ENCODE assay signal across 9 cellular contexts in the genomic region with DNA sequence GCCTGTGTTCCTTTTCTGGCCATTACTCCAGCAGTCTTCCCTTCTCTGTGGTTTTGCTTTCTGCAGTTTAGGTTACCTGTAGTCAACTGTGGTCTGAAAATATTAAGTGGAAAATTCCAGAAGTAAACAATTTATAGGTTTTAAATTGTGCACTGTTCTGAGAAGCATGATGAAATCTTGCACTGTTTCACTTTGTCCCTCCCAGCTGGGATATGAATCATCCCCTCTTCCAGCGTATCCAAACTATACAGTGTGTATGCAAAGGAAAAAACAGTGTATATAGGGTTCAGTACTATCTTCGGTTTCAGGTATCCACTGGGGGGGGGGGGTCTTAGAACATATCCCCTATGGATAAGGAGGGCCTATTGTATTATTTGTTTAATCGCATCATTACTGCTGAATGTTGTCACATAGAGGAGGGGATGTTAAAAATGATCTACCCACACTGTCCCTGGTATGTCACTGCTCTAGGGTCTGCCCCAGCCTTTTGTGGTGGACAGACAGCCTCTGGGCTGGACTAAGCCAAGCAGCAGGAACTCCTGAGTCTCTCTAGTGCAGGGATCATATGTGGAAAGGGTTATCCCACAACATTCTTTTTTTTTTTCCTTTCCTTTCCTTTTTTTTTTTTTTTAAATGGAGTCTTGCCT.
A peak's percentile ranks its signal among the peaks of the same experiment; 100 is the strongest.
DNase-seq lines count a peak whose midpoint lies in the region; ATAC-seq, FAIRE-seq and TF ChIP-seq lines count a peak whose summit lies in the region.
"Had no signal": no experiment of that assay in that cellular context is flagged by ENCODE, and none has a peak within 500 bp of the region (broad histone marks: within the 10 kb centered on the region; RNA-seq: fewer than 3 reads in every experiment).

No MANE protein-coding gene starts in this region.

- no peak overlapping the region for H3K4me3 Mint-ChIP-seq in activated CD8-positive, alpha-beta T cell treated with anti-CD3 and anti-CD28 coated beads for 36 hours

- H3K4me3 ChIP-seq in AG10803 (ENCODE audit: low read length): no peak overlapping the region

- intact Hi-C loops in activated CD8-positive, alpha-beta T cell treated with anti-CD3 and anti-CD28 coated beads for 36 hours (cut with micrococcal nuclease): no loop called here

- H3K27ac Mint-ChIP-seq in activated CD8-positive, alpha-beta T cell treated with anti-CD3 and anti-CD28 coated beads for 36 hours: peak overlapping the region; percentile 87

- CTCF ChIA-PET in activated CD8-positive, alpha-beta T cell treated with anti-CD3 and anti-CD28 coated beads for 36 hours (lab: Charles Lee): interaction anchor here (1.1 kb wide), 1 partner anchor 47 kb away, joined by 3 read pairs; no protein-coding TSS in a partner anchor

- peak; percentile 68 for DNase-seq in AG10803 (ENCODE audit: low read depth)
- DNase-seq in HT1080 (ENCODE audit: low read depth): peak; percentile 74
- peak; percentile 24 for DNase-seq in activated CD8-positive, alpha-beta T cell treated with anti-CD3 and anti-CD28 coated beads for 36 hours
- DNase-seq in glomerular visceral epithelial cell (ENCODE audit: extremely low spot score): peak; percentile 58
- no peak for DNase-seq in D721Med (ENCODE audit: insufficient read length, low spot score)
- no peak for DNase-seq in KG1 (lab: John Stamatoyannopoulos, UW)
- DNase-seq in middle frontal gyrus (ENCODE audit: extremely low spot score, low spot score): no peak
- DNase-seq: retina had no signal

- TF ChIP-seq CTCF in AG10803 (conservative IDR thresholded peaks at IDR 0.05; ENCODE audit: low read length) (no peak), D721Med (IDR thresholded peaks at IDR 0.05; ENCODE audit: insufficient read depth, missing control alignments) (no peak)
- TF ChIP-seq CTCF in activated CD8-positive, alpha-beta T cell treated with anti-CD3 and anti-CD28 coated beads for 36 hours (IDR thresholded peaks at IDR 0.05): no peak

- no peaks in the 10 kb centered on the region for H3K27me3 Mint-ChIP-seq in activated CD8-positive, alpha-beta T cell treated with anti-CD3 and anti-CD28 coated beads for 36 hours

- H3K36me3 Mint-ChIP-seq in activated CD8-positive, alpha-beta T cell treated with anti-CD3 and anti-CD28 coated beads for 36 hours (ENCODE audit: low read depth): peaks cover 2% of the 10 kb centered on the region

- no peaks in the 10 kb centered on the region for H3K9me3 Mint-ChIP-seq in activated CD8-positive, alpha-beta T cell treated with anti-CD3 and anti-CD28 coated beads for 36 hours

- peaks cover 43% of the 10 kb centered on the region for H3K4me1 Mint-ChIP-seq in activated CD8-positive, alpha-beta T cell treated with anti-CD3 and anti-CD28 coated beads for 36 hours (ENCODE audit: low read depth)

- POLR2A ChIA-PET in activated CD8-positive, alpha-beta T cell treated with anti-CD3 and anti-CD28 coated beads for 36 hours (lab: Charles Lee): interaction anchor here (0.7 kb wide), 1 partner anchor 76 kb away, joined by 3 read pairs; no protein-coding TSS in a partner anchor

- ATAC-seq in activated CD8-positive, alpha-beta T cell treated with anti-CD3 and anti-CD28 coated beads for 36 hours: peak; percentile 9
- no peak for ATAC-seq in GM19455 (IDR thresholded peaks at IDR 0.05; ENCODE audit: unreplicated experiment)

- no peak for FAIRE-seq in D721Med (lab: Jason Lieb, UNC)

Comparison
In these comparisons a context has a peak if more than half of its experiments do, and no peak if none do; other contexts are left out.
1. DNase-seq: peak in AG10803 (single experiment), HT1080 (single experiment), activated CD8-positive, alpha-beta T cell treated with anti-CD3 and anti-CD28 coated beads for 36 hours (single experiment) and glomerular visceral epithelial cell (single experiment); none in D721Med (single experiment), KG1 (single experiment) and middle frontal gyrus (single experiment).